Comparison of ENCODE assay signal across 1 cellular context in genomic region chr18:4444306-4444705, GRCh38.
TF ChIP-seq lines count a peak whose summit lies in the region.

No MANE protein-coding gene starts in this region.

TF ChIP-seq in GM12878, 131 proteins besides CTCF, POLR2A, EP300 and RAD21 (continued from another document):
- TF ChIP-seq ZNF592 (IDR thresholded peaks at IDR 0.05), result no peak
- TF ChIP-seq MTA2 (IDR thresholded peaks at IDR 0.05; ENCODE audit: low read depth), result no peak
- no peak for TF ChIP-seq ZNF622 (IDR thresholded peaks at IDR 0.05)
- TF ChIP-seq TAF1 (IDR thresholded peaks at IDR 0.05; ENCODE audit: borderline replicate concordance, low read depth, low read length), result no peak
- TF ChIP-seq HDAC2 (IDR thresholded peaks at IDR 0.05), result no peak
- no peak for TF ChIP-seq EZH2 (IDR thresholded peaks at IDR 0.05; ENCODE audit: borderline replicate concordance, control insufficient read depth, low read depth, low read length)
TF ChIP-seq in GM12878: peak in this region for 1.
